ENCODE assay signal across 10 cellular contexts in the genomic region with DNA sequence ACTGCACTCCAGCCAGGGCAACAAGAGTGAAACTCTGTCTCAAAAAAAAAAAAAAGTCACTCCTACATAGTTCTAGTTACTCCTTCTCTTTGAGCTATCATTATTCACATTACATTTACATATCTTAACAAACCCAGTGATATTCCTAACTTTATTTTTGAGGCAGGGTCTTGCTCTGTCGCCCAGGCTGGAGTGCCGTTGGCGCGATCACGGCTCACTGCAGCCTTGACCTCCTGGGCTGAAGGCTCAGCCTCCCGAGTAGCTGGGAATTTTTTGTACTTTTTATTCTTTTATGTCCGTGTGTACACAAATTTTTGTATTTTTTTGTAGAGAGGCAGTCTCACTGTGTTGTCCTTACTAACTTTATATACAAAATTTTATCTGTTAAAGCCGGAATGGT. TPM values are rescaled to one million over a fixed set of nuclear protein-coding genes. Genes with fewer than 3 reads are reported as not detected.
DNase-seq lines count a peak whose midpoint lies in the region; ATAC-seq, FAIRE-seq and TF ChIP-seq lines count a peak whose summit lies in the region.
"Had no signal": no experiment of that assay in that cellular context is flagged by ENCODE, and none has a peak within 500 bp of the region (broad histone marks: within the 10 kb centered on the region; RNA-seq: fewer than 3 reads in every experiment).

No MANE protein-coding gene starts in this region.

- TF ChIP-seq CTCF in PC-3 (conservative IDR thresholded peaks at IDR 0.05; ENCODE audit: low read depth, low read length), result no peak
- TF ChIP-seq CTCF in endothelial cell (IDR thresholded peaks at IDR 0.05; ENCODE audit: unreplicated experiment), result no peak
- TF ChIP-seq CTCF in left lung (IDR thresholded peaks at IDR 0.05), result no peak

- H3K4me3 ChIP-seq in PC-3 (ENCODE audit: low read length) (peak overlapping the region; percentile 78; the same call in 1 of the 2 replicates), rectal smooth muscle tissue (ENCODE audit: low read length) (peak overlapping the region; percentile 66), left lung (peak overlapping the region in 1 of 2 donors; percentile 84)

- peak overlapping the region; percentile 74 for H3K4me2 ChIP-seq in PC-3 (ENCODE audit: low read length)

- peaks cover 31% of the 10 kb centered on the region for H4K20me1 ChIP-seq in PC-3 (ENCODE audit: low read length)

- H3K27ac ChIP-seq in PC-3 (ENCODE audit: low read length) (no peak overlapping the region), rectal smooth muscle tissue (ENCODE audit: low read depth, low read length) (no peak overlapping the region), left lung (peak overlapping the region in 1 of 2 donors; percentile 89)

- TF ChIP-seq POLR2A in H54 (IDR thresholded peaks at IDR 0.05; ENCODE audit: low read depth, low read length), result no peak

- peaks cover 3% of the 10 kb centered on the region for H3K27me3 Mint-ChIP-seq in endothelial cell (ENCODE audit: unreplicated experiment)

- H3K4me1 Mint-ChIP-seq in endothelial cell (ENCODE audit: unreplicated experiment), result peaks cover 3% of the 10 kb centered on the region

- DNase-seq in PC-3, result no peak
- DNase-seq in endothelial cell (ENCODE audit: low spot score), result no peak
- DNase-seq in GF-D8 (lab: John Stamatoyannopoulos, UW), result no peak
- DNase-seq in RCC 7860 (ENCODE audit: low spot score), result no peak
- no peak for DNase-seq in left lung
- no peak for DNase-seq in H54 (ENCODE audit: insufficient read length, low spot score)

- H3K9me3 ChIP-seq in PC-3 (ENCODE audit: low read length) (no peaks in the 10 kb centered on the region), left lung (no peaks in the 10 kb centered on the region)
- H3K9me3 ChIP-seq: prostate gland had no signal

- no peak overlapping the region for H3K27ac Mint-ChIP-seq in endothelial cell (ENCODE audit: unreplicated experiment)

- peaks cover 30% of the 10 kb centered on the region for H3K36me3 ChIP-seq in PC-3 (ENCODE audit: low read depth, low read length)
- peaks cover 18% of the 10 kb centered on the region for H3K36me3 ChIP-seq in rectal smooth muscle tissue (ENCODE audit: control insufficient read depth, insufficient read depth, low read length)
- H3K36me3 ChIP-seq in left lung, result peaks cover 0 to 65% of the 10 kb centered on the region in 2 donors

- no peaks in the 10 kb centered on the region for H3K9me2 ChIP-seq in PC-3 (replicated peaks; ENCODE audit: low read length)

- H3K4me1 ChIP-seq in PC-3 (ENCODE audit: insufficient read depth, low read length) (peaks cover 11% of the 10 kb centered on the region), rectal smooth muscle tissue (ENCODE audit: control insufficient read depth, insufficient read depth, low read length) (peaks cover 5% of the 10 kb centered on the region), left lung (peaks cover 13 to 28% of the 10 kb centered on the region in 2 donors)

- FAIRE-seq in RCC 7860 (lab: Jason Lieb, UNC) (no peak), H54 (lab: Jason Lieb, UNC) (no peak)

- H3K9me3 Mint-ChIP-seq in endothelial cell (ENCODE audit: unreplicated experiment), result no peaks in the 10 kb centered on the region

- BruUV-seq in PC-3 (replicated peaks; lab: Mats Ljungman, UMichigan), result no TSS peak

- intact Hi-C loops in PC-3 (cut with micrococcal nuclease) (no loop called here), left lung (cut with DNase I) (no loop called here)

- peaks cover 26% of the 10 kb centered on the region for H3K36me3 Mint-ChIP-seq in endothelial cell (ENCODE audit: low read depth, unreplicated experiment)

- POLR2A ChIA-PET in PC-3 (lab: Charles Lee; ENCODE audit: unreplicated experiment), result no interaction called here

- peaks cover 37% of the 10 kb centered on the region for H3K79me2 ChIP-seq in PC-3 (ENCODE audit: low read length)

- CTCF ChIA-PET in PC-3 (lab: Charles Lee), result no interaction called here

- H3K9ac ChIP-seq in PC-3 (ENCODE audit: low read length) (no peak overlapping the region), rectal smooth muscle tissue (ENCODE audit: low read length) (no peak overlapping the region)

- ATAC-seq in GM18517 (IDR thresholded peaks at IDR 0.05; ENCODE audit: unreplicated experiment) (peak; percentile 2), PC-3 (no peak), left lung (no peak)

- peaks cover 6% of the 10 kb centered on the region for H3F3A ChIP-seq in PC-3 (ENCODE audit: low read length, unreplicated experiment)

- no peaks in the 10 kb centered on the region for H3K27me3 ChIP-seq in PC-3 (ENCODE audit: low read length)
- no peaks in the 10 kb centered on the region for H3K27me3 ChIP-seq in rectal smooth muscle tissue (ENCODE audit: control insufficient read depth, insufficient read depth, low read length)
- no peaks in the 10 kb centered on the region for H3K27me3 ChIP-seq in left lung

- H3K4me3 Mint-ChIP-seq in endothelial cell (ENCODE audit: unreplicated experiment), result peak overlapping the region; percentile 96

- H2AFZ ChIP-seq in PC-3 (ENCODE audit: low read length), result peak overlapping the region; percentile 71

RNA-seq across cellular contexts. Expression of gene RPS15, which starts 0.6 kb away (rescaled TPM):
- total RNA-seq in PC-3 (2014; rRNA removed) (1,797 and 2,672 TPM in 2 replicates), endothelial cell (ENCODE audit: unreplicated experiment) (1,175 TPM), left lung (100 to 1,000 TPM; 942 to 951 TPM)

RNA-seq across cellular contexts. Expression of gene APC2, which starts 12.3 kb away (rescaled TPM):
- total RNA-seq in PC-3 (2014; rRNA removed) (0.29 and 1.4 TPM in 2 replicates), endothelial cell (ENCODE audit: unreplicated experiment) (1.9 TPM), left lung (under 1 TPM; 0.06 to 0.10 TPM)
- total RNA-seq: RPMI7951 had no signal

RNA-seq across cellular contexts. Expression of gene DAZAP1, which starts 30.2 kb away (rescaled TPM):
- 177 and 178 TPM in 2 replicates for total RNA-seq in PC-3 (2014; rRNA removed)
- 145 TPM for total RNA-seq in endothelial cell (ENCODE audit: unreplicated experiment)
- 100 to 1,000 TPM in 1 of 2 donors, 10 to 100 TPM in 1; 87.6 to 132 TPM for total RNA-seq in left lung

RNA-seq across cellular contexts. Expression of gene GAMT, which starts 36.3 kb away (rescaled TPM):
- total RNA-seq in PC-3 (2014; rRNA removed) (74.9 and 75.6 TPM in 2 replicates), endothelial cell (ENCODE audit: unreplicated experiment) (18.1 TPM), left lung (10 to 100 TPM in 1 of 2 donors, 1 to 10 TPM in 1; 5.9 to 19.2 TPM)

RNA-seq across cellular contexts. Expression of gene C19orf25, which starts 41.4 kb away (rescaled TPM):
- 45.0 and 54.9 TPM in 2 replicates for total RNA-seq in PC-3 (2014; rRNA removed)
- total RNA-seq in endothelial cell (ENCODE audit: unreplicated experiment), result 29.7 TPM
- 10 to 100 TPM; 31.1 to 32.2 TPM for total RNA-seq in left lung
